ENCODE assay signal across 9 cellular contexts in the genomic region with DNA sequence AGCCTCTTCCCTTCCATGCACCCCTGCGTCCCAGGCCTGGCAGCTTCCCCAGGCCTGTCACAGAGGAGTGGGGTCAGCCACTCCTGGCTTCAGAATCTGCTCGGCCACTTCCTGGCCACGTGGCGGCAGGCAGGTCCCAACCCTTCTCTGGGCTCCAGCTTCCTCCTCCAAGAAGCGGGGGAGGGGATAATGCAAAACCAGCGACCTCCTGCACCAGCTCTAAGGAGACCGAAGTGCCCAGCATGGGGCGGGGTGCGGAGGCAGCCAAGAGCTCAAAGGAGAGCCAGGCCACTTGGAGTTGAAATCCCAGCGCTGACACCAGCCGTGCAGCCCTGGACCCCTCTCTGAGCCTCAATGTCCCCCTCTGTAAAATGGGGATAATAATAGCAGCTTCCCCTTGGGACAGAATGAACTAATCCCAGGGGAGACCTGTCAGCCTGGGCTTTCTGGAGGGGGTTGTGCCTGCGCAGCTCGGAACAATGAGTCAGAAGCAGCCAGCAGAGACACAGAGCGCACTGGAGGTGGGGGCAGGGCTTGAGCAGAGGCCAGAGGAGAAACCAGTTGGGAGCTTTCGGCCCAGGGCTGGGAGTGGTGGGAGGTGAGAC. TPM values are rescaled to one million over a fixed set of nuclear protein-coding genes. Genes with fewer than 3 reads are reported as not detected.
DNase-seq lines count a peak whose midpoint lies in the region; ATAC-seq and TF ChIP-seq lines count a peak whose summit lies in the region.
"Had no signal": no experiment of that assay in that cellular context is flagged by ENCODE, and none has a peak within 500 bp of the region (broad histone marks: within the 10 kb centered on the region; RNA-seq: fewer than 3 reads in every experiment).

No MANE protein-coding gene starts in this region.

- H3K27ac ChIP-seq in RWPE1 (peak overlapping the region; percentile 59), esophagus squamous epithelium (peak overlapping the region; percentile 47 to 81 (median 66)), mucosa of rectum (ENCODE audit: low read depth in 2 of 2, low read length in 2 of 2) (peak overlapping the region; percentile 15 to 48)

- POLR2A ChIA-PET in RWPE1 (lab: Yijun Ruan, JAX; ENCODE audit: low non-redundant PET), result no interaction called here

- TF ChIP-seq CTCF in GM13976 (IDR thresholded peaks at IDR 0.05; ENCODE audit: borderline replicate concordance, control extremely low read depth, extremely low read depth, insufficient read depth, missing control alignments) (no peak), RWPE1 (conservative IDR thresholded peaks at IDR 0.05; ENCODE audit: low read depth) (no peak), esophagus squamous epithelium (IDR thresholded peaks at IDR 0.05) (peak in 1 of 6 experiments; percentile 11)

- in situ Hi-C loops in GM13976 (cut with MboI; ENCODE audit: low sequenced_read_pairs, unreplicated experiment), result no loop called here

- H3K4me1 Mint-ChIP-seq in activated T-helper 17 cell treated with anti-CD3 and anti-CD28 coated beads, Interleukin-2, amount 50 U/mL, for 72 hours, result no peaks in the 10 kb centered on the region

- TF ChIP-seq POLR2A in esophagus squamous epithelium (IDR thresholded peaks at IDR 0.05), result no peak

- H3K27me3 Mint-ChIP-seq in activated T-helper 17 cell treated with anti-CD3 and anti-CD28 coated beads, Interleukin-2, amount 50 U/mL, for 72 hours, result no peaks in the 10 kb centered on the region

- ATAC-seq in activated T-helper 17 cell treated with anti-CD3 and anti-CD28 coated beads, Interleukin-2, amount 50 U/mL, for 72 hours (replicated peaks), result no peak
- no peak for ATAC-seq in HG02588 (IDR thresholded peaks at IDR 0.05; ENCODE audit: unreplicated experiment)
- ATAC-seq in GM18502 (IDR thresholded peaks at IDR 0.05; ENCODE audit: poor library complexity, unreplicated experiment), result no peak

- CTCF ChIA-PET in RWPE1 (lab: Yijun Ruan, JAX), result interaction anchor here (0.5 kb wide), 1 partner anchor 191 kb away, joined by 5 read pairs; no protein-coding TSS in a partner anchor

- H3K36me3 Mint-ChIP-seq in activated T-helper 17 cell treated with anti-CD3 and anti-CD28 coated beads, Interleukin-2, amount 50 U/mL, for 72 hours (ENCODE audit: low read depth), result no peaks in the 10 kb centered on the region

- H3K9ac ChIP-seq in mucosa of rectum (ENCODE audit: low read depth in 1 of 2, low read length in 2 of 2), result peak overlapping the region in 1 of 2 donors; percentile 36

- WGBS in esophagus squamous epithelium, 2 donors, result 8 to 28% methylated on average over 2 to 8 of the region's 15 CpGs

- H3K27me3 ChIP-seq in esophagus squamous epithelium (no peaks in the 10 kb centered on the region), mucosa of rectum (ENCODE audit: control insufficient read depth in 2 of 2, insufficient read depth in 2 of 2, low read length in 2 of 2) (no peaks in the 10 kb centered on the region)
- H3K27me3 ChIP-seq: Peyer's patch had no signal

- H3K9me3 ChIP-seq in esophagus squamous epithelium (no peaks in the 10 kb centered on the region), mucosa of rectum (ENCODE audit: control insufficient read depth in 2 of 2, low read length in 2 of 2) (no peaks in the 10 kb centered on the region)
- H3K9me3 ChIP-seq: Peyer's patch had no signal

- H3K4me3 ChIP-seq in esophagus squamous epithelium (peak overlapping the region in 1 of 4 donors; percentile 3), mucosa of rectum (ENCODE audit: low read length in 2 of 2) (no peak overlapping the region)
- H3K4me3 ChIP-seq: Peyer's patch had no signal

- no peaks in the 10 kb centered on the region for H3K9me3 Mint-ChIP-seq in activated T-helper 17 cell treated with anti-CD3 and anti-CD28 coated beads, Interleukin-2, amount 50 U/mL, for 72 hours

- intact Hi-C loops in esophagus squamous epithelium (cut with DNase I), result no loop called here

- H3K36me3 ChIP-seq in esophagus squamous epithelium (no peaks in the 10 kb centered on the region), mucosa of rectum (ENCODE audit: control insufficient read depth in 2 of 2, insufficient read depth in 2 of 2, low read length in 2 of 2) (no peaks in the 10 kb centered on the region)
- H3K36me3 ChIP-seq: Peyer's patch had no signal

- H3K4me1 ChIP-seq in esophagus squamous epithelium (peaks cover 17 to 36% (median 20%) of the 10 kb centered on the region in 3 donors), mucosa of rectum (ENCODE audit: control insufficient read depth in 2 of 2, insufficient read depth in 2 of 2, low read length in 2 of 2) (peaks cover 10 to 23% of the 10 kb centered on the region in 2 donors)

- no peak overlapping the region for H3K27ac Mint-ChIP-seq in activated T-helper 17 cell treated with anti-CD3 and anti-CD28 coated beads, Interleukin-2, amount 50 U/mL, for 72 hours

- H3K4me3 Mint-ChIP-seq in activated T-helper 17 cell treated with anti-CD3 and anti-CD28 coated beads, Interleukin-2, amount 50 U/mL, for 72 hours, result no peak overlapping the region

- DNase-seq in GM13976 (ENCODE audit: low spot score), result peak; percentile 66
- peak; percentile 79 for DNase-seq in RWPE1 (ENCODE audit: low spot score)
- DNase-seq in esophagus squamous epithelium (lab: John Stamatoyannopoulos, UW), result no peak
- no peak for DNase-seq in stimulated activated CD4-positive, alpha-beta T cell treated with anti-CD3 and anti-CD28 coated beads, Interleukin-2, amount 100 ng/mL, for 48 hours

RNA-seq across cellular contexts. Expression of a gene that starts 22.8 kb away (rescaled TPM):
- 10 to 100 TPM; 26.3 to 53.1 (median 31.2) TPM for total RNA-seq in esophagus squamous epithelium
- 10 to 100 TPM; 15.2 to 23.2 TPM for total RNA-seq in activated T-helper 17 cell treated with anti-CD3 and anti-CD28 coated beads, Interleukin-2, amount 50 U/mL, for 72 hours

RNA-seq across cellular contexts. Expression of a gene that starts 49.6 kb away (rescaled TPM):
- total RNA-seq in esophagus squamous epithelium, result not detected
- total RNA-seq in activated T-helper 17 cell treated with anti-CD3 and anti-CD28 coated beads, Interleukin-2, amount 50 U/mL, for 72 hours, result not detected
- total RNA-seq: Peyer's patch had no signal

RNA-seq across cellular contexts. Expression of a gene that starts 50.0 kb away (rescaled TPM):
- 1 to 10 TPM in 2 of 4 donors, under 1 TPM in 1, not detected in 1; 0.44 to 1.7 (median 1.5) TPM for total RNA-seq in esophagus squamous epithelium
- total RNA-seq in activated T-helper 17 cell treated with anti-CD3 and anti-CD28 coated beads, Interleukin-2, amount 50 U/mL, for 72 hours, result not detected

Comparison
In these comparisons a context has a peak if more than half of its experiments do, and no peak if none do; other contexts are left out.
1. DNase-seq: peak in GM13976 (single experiment) and RWPE1 (single experiment); none in esophagus squamous epithelium (single experiment) and stimulated activated CD4-positive, alpha-beta T cell treated with anti-CD3 and anti-CD28 coated beads, Interleukin-2, amount 100 ng/mL, for 48 hours (0 of 2).
2. Peak in every context shown above with its lines, with median percentiles within 50 percentile points of each other: H3K27ac ChIP-seq.